In the genomic region with DNA sequence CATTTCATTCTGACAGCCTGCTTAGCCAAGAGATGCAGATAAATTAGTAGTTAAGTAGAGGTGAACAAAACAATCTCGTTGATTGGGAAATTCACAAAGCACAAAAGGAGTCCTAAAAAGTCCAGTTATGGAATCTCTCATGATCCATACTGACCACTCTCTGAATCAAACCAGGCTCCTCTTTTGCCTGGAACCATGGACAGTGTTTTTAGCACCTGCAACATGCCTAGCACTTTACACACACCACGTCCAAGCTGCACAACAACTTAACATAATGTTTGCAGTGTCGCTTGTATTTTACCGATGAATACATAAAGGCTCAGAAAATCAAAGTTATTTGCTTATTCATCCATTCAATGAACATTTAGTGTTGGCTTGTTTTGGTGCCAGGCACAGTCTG, we compare ENCODE assay signal across 26 cellular contexts.
"Had no signal": no experiment of that assay in that cellular context is flagged by ENCODE, and none has a peak within 500 bp of the region (broad histone marks: within the 10 kb centered on the region; RNA-seq: fewer than 3 reads in every experiment).

No MANE protein-coding gene starts in this region.

- DNase-seq: stimulated activated CD4-positive, alpha-beta T cell treated with anti-CD3 and anti-CD28 coated beads, Interleukin-2, amount 100 ng/mL, for 48 hours; stimulated activated CD4-positive, alpha-beta T cell treated with anti-CD3 and anti-CD28 coated beads, Interleukin-4, amount 100 ng/mL, for 1 hour; stimulated activated CD4-positive, alpha-beta T cell treated with anti-CD3 and anti-CD28 coated beads, Interleukin-4, amount 100 ng/mL, for 24 hours; stimulated activated CD4-positive, alpha-beta T cell treated with anti-CD3 and anti-CD28 coated beads, Interleukin-4, amount 100 ng/mL, for 4 hours; stimulated activated CD8-positive, alpha-beta memory T cell treated with anti-CD3 and anti-CD28 coated beads, Interleukin-4, amount 100 ng/mL, for 48 hours; stimulated activated naive B cell treated with anti-CD40 and anti-IgM and Interleukin-4, amounts not matched to agents 10 μg/mL and 1 μg/mL and 100 μg/mL, for 72 hours; stimulated activated naive CD4-positive, alpha-beta T cell; stimulated activated naive CD4-positive, alpha-beta T cell treated with Interleukin-2 at 50 U/mL for 16 hours; stimulated activated naive CD8-positive, alpha-beta T cell treated with anti-CD3 and anti-CD28 coated beads, Interleukin-15, amount 100 ng/mL, for 72 hours; stimulated activated naive CD8-positive, alpha-beta T cell treated with anti-CD3 and anti-CD28 coated beads, Interleukin-15, Interleukin-2, amounts not matched to agents 100 U/mL and 50 U/mL, for 24 hours; stomach; substantia nigra; testis; thyroid gland; tibial artery; transverse colon; trophoblast cell; upper lobe of left lung; upper lobe of right lung; uterus had no signal

- ATAC-seq: stimulated activated effector memory CD8-positive, alpha-beta T cell treated with anti-CD3 and anti-CD28 coated beads, Interleukin-12 subunit alpha, Interleukin-12 subunit beta, amount 100 ng/mL, for 72 hours; stimulated activated memory B cell treated with anti-CD40 and anti-IgM and Interleukin-4, amounts not matched to agents 10 μg/mL and 1 μg/mL and 100 μg/mL, for 72 hours; stimulated activated naive B cell treated with anti-CD40 and anti-IgM and Interleukin-4, amounts not matched to agents 10 μg/mL and 1 μg/mL and 100 μg/mL, for 72 hours; stimulated activated naive CD8-positive, alpha-beta T cell treated with anti-CD3 and anti-CD28 coated beads, Interleukin-15, amount 100 ng/mL, for 72 hours; stimulated activated naive CD8-positive, alpha-beta T cell treated with anti-CD3 and anti-CD28 coated beads, Interleukin-15, Interleukin-2, amounts not matched to agents 100 U/mL and 50 U/mL, for 24 hours; upper lobe of right lung had no signal

- H3K27me3 ChIP-seq: testis, thyroid gland, transverse colon, upper lobe of left lung, upper lobe of right lung, uterus, vagina had no signal

- H3K9me3 ChIP-seq: stomach, suprapubic skin, testis, thoracic aorta, thyroid gland, tibial artery, tibial nerve, transverse colon, upper lobe of left lung, upper lobe of right lung, uterus, vagina had no signal

- H3K27ac ChIP-seq: stomach, suprapubic skin, testis, thoracic aorta, thyroid gland, tibial artery, tibial nerve, transverse colon, upper lobe of left lung, upper lobe of right lung, uterus, vagina had no signal

- H3K36me3 ChIP-seq: stomach, suprapubic skin, thoracic aorta, thyroid gland, tibial artery, tibial nerve, transverse colon, upper lobe of left lung, upper lobe of right lung, uterus, vagina had no signal

- H3K4me3 ChIP-seq: stomach, suprapubic skin, testis, thoracic aorta, thyroid gland, tibial artery, tibial nerve, transverse colon, upper lobe of left lung, upper lobe of right lung, uterus, vagina had no signal

- H3K4me1 ChIP-seq: suprapubic skin, testis, thyroid gland, tibial artery, tibial nerve, transverse colon, upper lobe of left lung, upper lobe of right lung, uterus, vagina had no signal
